Comparison of ENCODE assay signal across 12 cellular contexts in genomic region chr11:125435461-125436238, GRCh38.
"Had no signal": no experiment of that assay in that cellular context is flagged by ENCODE, and none has a peak within 500 bp of the region (broad histone marks: within the 10 kb centered on the region; RNA-seq: fewer than 3 reads in every experiment).

No MANE protein-coding gene starts in this region.

- H3K9me3 ChIP-seq: stomach, thoracic aorta had no signal

- H3K79me2 ChIP-seq: parathyroid adenoma had no signal

- ATAC-seq: activated CD4-positive, alpha-beta T cell treated with anti-CD3 and anti-CD28 coated beads for 36 hours; activated CD8-positive, alpha-beta T cell treated with anti-CD3 and anti-CD28 coated beads for 36 hours had no signal

- H3K36me3 ChIP-seq: thoracic aorta had no signal

- H3K27me3 ChIP-seq: stomach had no signal

- H3K27ac ChIP-seq: epithelial cell of prostate, parathyroid adenoma, stomach, thoracic aorta, VCaP had no signal

- H3K4me3 ChIP-seq: stomach, thoracic aorta had no signal

- H3K4me1 ChIP-seq: stomach had no signal

- H3K9ac ChIP-seq: parathyroid adenoma had no signal

- H2AFZ ChIP-seq: parathyroid adenoma had no signal

- DNase-seq: activated CD4-positive, alpha-beta T cell treated with anti-CD3 and anti-CD28 coated beads for 36 hours; activated CD8-positive, alpha-beta memory T cell treated with anti-CD3 and anti-CD28 coated beads, Interleukin-2, amount 50 U/mL, for 4 hours; activated CD8-positive, alpha-beta T cell treated with anti-CD3 and anti-CD28 coated beads for 36 hours; activated naive CD4-positive, alpha-beta T cell treated with anti-CD3 and anti-CD28 coated beads for 36 hours; effector memory CD4-positive, alpha-beta T cell; kidney glomerular epithelial cell; naive B cell; stomach had no signal
